In the genomic region with DNA sequence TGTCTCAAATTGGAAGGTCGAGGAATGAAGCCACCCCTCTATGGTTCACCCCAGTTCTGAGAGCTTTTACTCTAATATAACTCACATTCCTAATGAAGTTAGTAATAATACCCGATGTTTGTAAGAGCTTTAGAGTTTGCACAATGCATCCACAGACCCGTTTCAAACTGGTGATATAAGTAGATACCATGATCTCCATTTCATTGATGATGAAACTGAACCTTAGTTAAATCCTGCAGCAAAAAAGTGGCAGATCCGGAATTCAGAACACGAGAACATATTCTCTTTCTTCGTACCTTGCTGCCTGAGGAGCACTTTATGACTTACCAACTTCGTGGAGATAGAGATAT, we compare ENCODE assay signal across 8 cellular contexts. TPM values are rescaled to one million over a fixed set of nuclear protein-coding genes. Genes with fewer than 3 reads are reported as not detected.
DNase-seq lines count a peak whose midpoint lies in the region; ATAC-seq and TF ChIP-seq lines count a peak whose summit lies in the region.

No MANE protein-coding gene starts in this region.

- TF ChIP-seq CTCF in heart right ventricle (IDR thresholded peaks at IDR 0.05) (no peak), brain microvascular endothelial cell (IDR thresholded peaks at IDR 0.05; ENCODE audit: low read depth, low read length, missing control alignments) (no peak), uterus (IDR thresholded peaks at IDR 0.05) (no peak)

- H3K9me3 ChIP-seq in heart right ventricle = no peaks in the 10 kb centered on the region
- no peaks in the 10 kb centered on the region for H3K9me3 ChIP-seq in mesodermal cell (ENCODE audit: control insufficient read depth, low read length)
- no peaks in the 10 kb centered on the region for H3K9me3 ChIP-seq in uterus

- intact Hi-C loops in heart right ventricle (cut with DNase I) = loop anchor here in 5 of 10 donors (1.0 to 10.0 kb wide), 11 partner anchors 36 to 97 kb away; no protein-coding TSS in a partner anchor
- intact Hi-C loops in left cardiac atrium (cut with DNase I) = loop anchor here in 1 of 2 donors (5.0 kb wide), 1 partner anchor 97 kb away; no protein-coding TSS in a partner anchor
- intact Hi-C loops in uterus (cut with DNase I; ENCODE audit: low total_unique reads) = no loop called here

- ATAC-seq in heart right ventricle = no peak
- no peak for ATAC-seq in left cardiac atrium
- ATAC-seq in HG03280 (IDR thresholded peaks at IDR 0.05; ENCODE audit: unreplicated experiment) = no peak
- no peak for ATAC-seq in HG02588 (IDR thresholded peaks at IDR 0.05; ENCODE audit: unreplicated experiment)

- DNase-seq in heart right ventricle = no peak
- no peak for DNase-seq in left cardiac atrium
- no peak for DNase-seq in brain microvascular endothelial cell
- DNase-seq in uterus = no peak
- DNase-seq in activated gamma-delta T cell (lab: John Stamatoyannopoulos, UW) = no peak

- in situ Hi-C loops in brain microvascular endothelial cell (cut with HindIII; ENCODE audit: low pct_ligation_motif_present, low sequenced_read_pairs) = no loop called here

- H3K4me1 ChIP-seq in heart right ventricle (peaks cover 0 to 37% (median 20%) of the 10 kb centered on the region in 9 donors), mesodermal cell (ENCODE audit: control insufficient read depth, insufficient read depth, low read length, poor library complexity, severe bottlenecking) (peaks cover 10% of the 10 kb centered on the region), uterus (peaks cover 0 to 9% of the 10 kb centered on the region in 2 donors)

- peak in 1 of 2 donors; percentile 6 for TF ChIP-seq POLR2A in uterus (IDR thresholded peaks at IDR 0.05)

- peaks cover 0 to 27% (median 0%) of the 10 kb centered on the region in 7 donors for H3K27me3 ChIP-seq in heart right ventricle
- no peaks in the 10 kb centered on the region for H3K27me3 ChIP-seq in brain microvascular endothelial cell (replicated peaks)
- H3K27me3 ChIP-seq in uterus = no peaks in the 10 kb centered on the region

- peak overlapping the region; percentile 64 to 93 (median 88) for H3K27ac ChIP-seq in heart right ventricle
- H3K27ac ChIP-seq in brain microvascular endothelial cell = peak overlapping the region; percentile 19
- no peak overlapping the region for H3K27ac ChIP-seq in mesodermal cell (ENCODE audit: low read depth, low read length, severe bottlenecking)
- H3K27ac ChIP-seq in uterus = peak overlapping the region; percentile 93 to 96

- whole genome bisulfite sequencing in heart right ventricle, 2 donors = 48 to 57% methylated on average over 7 of the region's 7 CpGs
- WGBS in mesodermal cell (ENCODE audit: insufficient coverage in 2 of 2), 2 experiments = 71 to 79% methylated on average over 3 to 5 of the region's 7 CpGs

- H3K4me3 ChIP-seq in heart right ventricle (peak overlapping the region in 9 of 10 donors; percentile 71 to 94 (median 87)), brain microvascular endothelial cell (ENCODE audit: low read depth, low read length) (peak overlapping the region; percentile 88), mesodermal cell (ENCODE audit: extremely low read depth, insufficient read depth, low read length, poor library complexity, severe bottlenecking) (peak overlapping the region; percentile 26), uterus (peak overlapping the region; percentile 75 to 82)

- H3K36me3 ChIP-seq in heart right ventricle (peaks cover 0 to 11% (median 0%) of the 10 kb centered on the region in 9 donors), brain microvascular endothelial cell (replicated peaks) (no peaks in the 10 kb centered on the region), mesodermal cell (ENCODE audit: control insufficient read depth, insufficient read depth, low read length) (peaks cover 16% of the 10 kb centered on the region), uterus (no peaks in the 10 kb centered on the region)

RNA-seq across cellular contexts. Expression of a gene that starts 0.8 kb away (rescaled TPM):
- 100 to 1,000 TPM in 4 of 10 donors, 10 to 100 TPM in 6; 68.3 to 105 (median 95.0) TPM for total RNA-seq in heart right ventricle
- polyA plus RNA-seq in heart right ventricle = 10 to 100 TPM; 18.0 to 36.0 TPM
- 10 to 100 TPM; 71.5 to 73.6 TPM for total RNA-seq in left cardiac atrium
- 183 TPM for polyA plus RNA-seq in mesodermal cell (2013, experiment 1 of 2)
- 165 TPM for polyA plus RNA-seq in mesodermal cell (2013, experiment 2 of 2)
- total RNA-seq in uterus = 100 to 1,000 TPM in 2 of 4 donors, 10 to 100 TPM in 2; 81.0 to 311 (median 147) TPM

Comparison
In these comparisons a context has a peak if more than half of its experiments do, and no peak if none do; other contexts are left out.
1. H3K4me3 ChIP-seq: peak in every context shown above with its lines; median percentile 88 in brain microvascular endothelial cell; 87 in heart right ventricle; 78 in uterus; 26 in mesodermal cell.